17 cellular contexts compared by ENCODE assay signal in the genomic region with DNA sequence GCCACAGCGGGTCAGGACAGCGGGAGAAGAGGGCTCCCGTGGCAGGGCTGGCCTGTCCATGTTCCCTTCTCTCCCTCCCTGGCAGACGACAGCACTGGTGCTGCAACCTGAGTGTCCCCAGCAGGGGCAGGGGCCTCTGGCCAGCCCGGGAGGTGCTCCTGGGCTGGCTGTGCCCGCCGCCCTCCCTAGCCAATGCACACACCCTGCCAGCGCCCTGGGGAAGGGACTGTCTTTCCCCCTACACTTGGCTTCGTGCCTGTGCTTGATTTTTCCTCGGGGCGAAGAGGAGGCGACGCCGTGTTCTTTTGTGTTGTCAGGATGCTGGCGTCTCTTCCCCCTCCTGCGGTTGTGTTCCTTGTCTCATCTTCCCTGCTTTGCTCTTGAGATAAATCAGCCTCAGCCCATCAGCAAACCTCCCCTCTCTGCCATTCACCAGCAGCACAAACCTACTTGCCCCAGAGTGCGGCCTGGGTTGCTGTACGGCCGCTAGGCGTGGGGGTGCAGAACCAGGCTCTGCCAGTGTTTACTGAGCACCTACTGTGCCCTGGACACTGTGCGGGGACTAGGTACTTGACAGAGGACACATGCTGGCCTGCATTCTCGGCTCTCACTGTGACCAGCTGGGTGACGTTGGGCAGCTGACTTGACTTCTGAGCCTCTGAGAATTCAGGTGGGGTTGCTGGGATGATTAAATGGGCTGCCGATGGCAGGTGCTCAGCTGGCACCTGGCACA.
A peak's percentile ranks its signal among the peaks of the same experiment; 100 is the strongest.
DNase-seq lines count a peak whose midpoint lies in the region; ATAC-seq and TF ChIP-seq lines count a peak whose summit lies in the region.
"Had no signal": no experiment of that assay in that cellular context is flagged by ENCODE, and none has a peak within 500 bp of the region (broad histone marks: within the 10 kb centered on the region; RNA-seq: fewer than 3 reads in every experiment).

No MANE protein-coding gene starts in this region.

- H3K4me3 ChIP-seq in BE2C (ENCODE audit: low read depth, low read length) (no peak overlapping the region), LNCaP clone FGC (ENCODE audit: low read depth, low read length) (no peak overlapping the region), RWPE2 (ENCODE audit: severe bottlenecking) (no peak overlapping the region)
- H3K4me3 ChIP-seq: lung had no signal

- no peaks in the 10 kb centered on the region for H3K9me3 ChIP-seq in BE2C
- no peaks in the 10 kb centered on the region for H3K9me3 ChIP-seq in RWPE2 (ENCODE audit: severe bottlenecking)
- H3K9me3 ChIP-seq in T-helper 17 cell (ENCODE audit: control insufficient read depth, low read length, poor library complexity, severe bottlenecking) = no peaks in the 10 kb centered on the region

- H3K9me3 Mint-ChIP-seq in nephron = no peaks in the 10 kb centered on the region
- H3K9me3 Mint-ChIP-seq: activated CD4-positive, alpha-beta T cell treated with anti-CD3 and anti-CD28 coated beads, Interleukin-2, amount 10 ng/mL, durations not matched to agents 24 days and 14 days; T-helper 1 cell treated with Interleukin-12 subunit alpha and Interleukin-12 subunit beta and Interleukin-4 antibody, amounts not matched to agents 30 μg/mL and 1 μg/mL, for 36 hours had no signal

- peak overlapping the region; percentile 35 to 85 (median 35) for H3K27ac Mint-ChIP-seq in nephron
- no peak overlapping the region for H3K27ac Mint-ChIP-seq in T-helper 17 cell
- H3K27ac Mint-ChIP-seq: activated CD4-positive, alpha-beta T cell treated with anti-CD3 and anti-CD28 coated beads, Interleukin-2, amount 10 ng/mL, durations not matched to agents 24 days and 14 days; effector memory CD8-positive, alpha-beta T cell; T-helper 1 cell treated with Interleukin-12 subunit alpha and Interleukin-12 subunit beta and Interleukin-4 antibody, amounts not matched to agents 30 μg/mL and 1 μg/mL, for 36 hours had no signal

- H3K4me1 ChIP-seq in BE2C (peaks cover 50% of the 10 kb centered on the region), RWPE2 (ENCODE audit: insufficient read depth, poor library complexity, severe bottlenecking) (peaks cover 33% of the 10 kb centered on the region)

- no peaks in the 10 kb centered on the region for H3K36me3 ChIP-seq in BE2C
- no peaks in the 10 kb centered on the region for H3K36me3 ChIP-seq in RWPE2 (ENCODE audit: low read depth)

- H3K27ac ChIP-seq in RWPE2 (ENCODE audit: poor library complexity, severe bottlenecking) = peak overlapping the region; percentile 37

- TF ChIP-seq CTCF in BE2C (IDR thresholded peaks at IDR 0.05; ENCODE audit: low read depth, low read length) = peak; percentile 8
- no peak for TF ChIP-seq CTCF in LNCaP clone FGC (IDR thresholded peaks at IDR 0.05; ENCODE audit: control insufficient read depth, extremely low read depth, insufficient read depth)
- no peak for TF ChIP-seq CTCF in RWPE2 (IDR thresholded peaks at IDR 0.05; ENCODE audit: poor library complexity, severe bottlenecking)
- no peak for TF ChIP-seq CTCF in nephron (IDR thresholded peaks at IDR 0.05; ENCODE audit: unreplicated experiment in 3 of 3)

- H3K4me1 Mint-ChIP-seq in nephron = peaks cover 66% of the 10 kb centered on the region
- peaks cover 2% of the 10 kb centered on the region for H3K4me1 Mint-ChIP-seq in T-helper 17 cell
- H3K4me1 Mint-ChIP-seq: activated CD4-positive, alpha-beta T cell treated with anti-CD3 and anti-CD28 coated beads, Interleukin-2, amount 10 ng/mL, durations not matched to agents 24 days and 14 days had no signal

- ATAC-seq in RWPE2 (ENCODE audit: low read depth) (no peak), GM19455 (IDR thresholded peaks at IDR 0.05; ENCODE audit: unreplicated experiment) (no peak), T-helper 17 cell (no peak)
- ATAC-seq: activated naive CD4-positive, alpha-beta T cell treated with anti-CD3 and anti-CD28 coated beads, Interleukin-2, amount 50 U/mL, for 72 hours; effector memory CD8-positive, alpha-beta T cell; PC-3 had no signal

- H3K27me3 ChIP-seq in BE2C = no peaks in the 10 kb centered on the region
- no peaks in the 10 kb centered on the region for H3K27me3 ChIP-seq in RWPE2 (ENCODE audit: insufficient read depth, poor library complexity, severe bottlenecking)

- H3K4me3 Mint-ChIP-seq in nephron = no peak overlapping the region
- H3K4me3 Mint-ChIP-seq in T-helper 17 cell = no peak overlapping the region
- H3K4me3 Mint-ChIP-seq: activated CD4-positive, alpha-beta T cell treated with anti-CD3 and anti-CD28 coated beads, Interleukin-2, amount 10 ng/mL, durations not matched to agents 24 days and 14 days; effector memory CD8-positive, alpha-beta T cell; T-helper 1 cell treated with Interleukin-12 subunit alpha and Interleukin-12 subunit beta and Interleukin-4 antibody, amounts not matched to agents 30 μg/mL and 1 μg/mL, for 36 hours had no signal

- H3K27me3 Mint-ChIP-seq in nephron (ENCODE audit: low read depth) = peaks cover 4% of the 10 kb centered on the region
- no peaks in the 10 kb centered on the region for H3K27me3 Mint-ChIP-seq in T-helper 17 cell
- H3K27me3 Mint-ChIP-seq: activated CD4-positive, alpha-beta T cell treated with anti-CD3 and anti-CD28 coated beads, Interleukin-2, amount 10 ng/mL, durations not matched to agents 24 days and 14 days had no signal

- H3K36me3 Mint-ChIP-seq in nephron (ENCODE audit: low read depth) (peaks cover 8% of the 10 kb centered on the region), T-helper 17 cell (ENCODE audit: low read depth) (no peaks in the 10 kb centered on the region)
- H3K36me3 Mint-ChIP-seq: activated naive CD4-positive, alpha-beta T cell treated with anti-CD3 and anti-CD28 coated beads, Interleukin-2, amount 50 U/mL, for 72 hours had no signal

- DNase-seq in BE2C (peak; percentile 89), LNCaP clone FGC (ENCODE audit: low read depth) (peak; percentile 56), RWPE2 (ENCODE audit: low spot score) (peak; percentile 60), SKM-1 treated with dmso at 0.1 percent for 144 hours (lab: John Stamatoyannopoulos, UW; ENCODE audit: unreplicated experiment) (no peak), NCI-H524 treated with DMSO at 0.1 percent for 48 hours (lab: John Stamatoyannopoulos, UW) (no peak), T-helper 17 cell (no peak)
- DNase-seq: activated CD4-positive, alpha-beta T cell treated with anti-CD3 and anti-CD28 coated beads, Interleukin-2, amount 10 ng/mL, durations not matched to agents 24 days and 14 days; DND-41; effector memory CD8-positive, alpha-beta T cell; Kasumi-1; NCI-H226; PC-3 had no signal

Comparison
In these comparisons a context has a peak if more than half of its experiments do, and no peak if none do; other contexts are left out.
1. DNase-seq: peak in BE2C (single experiment), LNCaP clone FGC (single experiment) and RWPE2 (single experiment); none in SKM-1 treated with dmso at 0.1 percent for 144 hours (single experiment), NCI-H524 treated with DMSO at 0.1 percent for 48 hours (single experiment) and T-helper 17 cell (0 of 3).